Comparison of ENCODE assay signal across 8 cellular contexts in the genomic region with DNA sequence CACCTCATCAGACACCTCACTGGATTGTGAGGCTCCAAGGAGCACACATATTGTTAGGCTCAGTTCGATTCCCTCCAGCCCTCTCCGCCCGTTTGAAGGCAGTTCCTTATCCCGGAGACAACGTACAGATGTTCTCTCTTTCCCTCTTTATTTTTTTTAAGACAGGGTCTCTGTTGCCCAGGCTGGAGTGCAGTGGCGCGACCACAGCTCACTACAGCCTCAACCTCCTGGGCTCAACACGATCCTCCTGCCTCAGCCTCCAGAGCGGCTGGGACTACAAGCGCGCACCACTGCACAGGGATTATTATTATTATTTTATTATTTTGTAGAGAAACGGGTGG. TPM values are rescaled to one million over a fixed set of nuclear protein-coding genes. Genes with fewer than 3 reads are reported as not detected.
DNase-seq lines count a peak whose midpoint lies in the region; ATAC-seq, FAIRE-seq and TF ChIP-seq lines count a peak whose summit lies in the region.

No MANE protein-coding gene starts in this region.

- TF ChIP-seq POLR2A in A549 (IDR thresholded peaks at IDR 0.05; ENCODE audit: low read length) = no peak

- TF ChIP-seq RAD21 in A549 (conservative IDR thresholded peaks at IDR 0.05 in 1 of 2, IDR thresholded peaks at IDR 0.05 in 1 of 2) = no peak

- H3K4me2 ChIP-seq in A549 = peak overlapping the region; percentile 91

- H3K36me3 ChIP-seq in HUES48 (ENCODE audit: control insufficient read depth, insufficient read depth, low read length) (peaks cover 25% of the 10 kb centered on the region), brain microvascular endothelial cell (replicated peaks) (no peaks in the 10 kb centered on the region)

- DNase-seq in A549 (ENCODE audit: low read depth in 1 of 2, low spot score in 1 of 2) (no peak), brain microvascular endothelial cell (no peak), NCI-H1048 (lab: John Stamatoyannopoulos, UW) (no peak)

- H3K4me3 ChIP-seq in A549 (peak overlapping the region; percentile 62), HUES48 (ENCODE audit: low read depth, low read length) (peak overlapping the region; percentile 91), brain microvascular endothelial cell (ENCODE audit: low read depth, low read length) (peak overlapping the region; percentile 78), mononuclear cell (ENCODE audit: low read length) (peak overlapping the region; percentile 78)

- no peak for TF ChIP-seq EP300 in A549 (IDR thresholded peaks at IDR 0.05)

- H3K9me3 ChIP-seq in A549 = no peaks in the 10 kb centered on the region
- no peaks in the 10 kb centered on the region for H3K9me3 ChIP-seq in HUES48 (ENCODE audit: control insufficient read depth, insufficient read depth, low read length)
- H3K9me3 ChIP-seq in mononuclear cell (ENCODE audit: low read depth, low read length) = no peaks in the 10 kb centered on the region

- H3K27me3 ChIP-seq in HUES48 (ENCODE audit: control insufficient read depth, insufficient read depth, low read length) = no peaks in the 10 kb centered on the region
- no peaks in the 10 kb centered on the region for H3K27me3 ChIP-seq in brain microvascular endothelial cell (replicated peaks)
- no peaks in the 10 kb centered on the region for H3K27me3 ChIP-seq in mononuclear cell (ENCODE audit: insufficient read depth, low read length)

- FAIRE-seq in A549 (lab: Jason Lieb, UNC) = no peak

- H3K9ac ChIP-seq in HUES48 (ENCODE audit: low read depth, low read length) = peak overlapping the region; percentile 69

- no peak for TF ChIP-seq CTCF in A549 (IDR thresholded peaks at IDR 0.05)
- TF ChIP-seq CTCF in brain microvascular endothelial cell (IDR thresholded peaks at IDR 0.05; ENCODE audit: low read depth, low read length, missing control alignments) = no peak

- CTCF ChIA-PET in A549 (lab: Yijun Ruan, JAX) = interaction anchor here (1.0 to 7.9 kb wide), 10 partner anchors 9 to 301 kb away, joined by 3 to 66 read pairs (median 12); partner anchors contain the start of genes C1QL4, DNAJC22, PRPF40B and PRPH

- POLR2A ChIA-PET in A549 (lab: Yijun Ruan, JAX) = interaction anchor here (1.0 to 2.0 kb wide), 13 partner anchors 9 to 419 kb away, joined by 3 to 30 read pairs (median 5); partner anchors contain the start of genes C1QL4, MCRS1, SPATS2 and TMBIM6

- in situ Hi-C loops in brain microvascular endothelial cell (cut with HindIII; ENCODE audit: low pct_ligation_motif_present, low sequenced_read_pairs) = no loop called here

- ATAC-seq in A549 = peak in 1 of 2 experiments; percentile 0; a peak in 2 of 6 replicates
- ATAC-seq in HG03469 (IDR thresholded peaks at IDR 0.05; ENCODE audit: unreplicated experiment) = no peak
- no peak for ATAC-seq in GM18519 (IDR thresholded peaks at IDR 0.05; ENCODE audit: low FRiP score, unreplicated experiment)
- no peak for ATAC-seq in HG02642 (IDR thresholded peaks at IDR 0.05; ENCODE audit: poor library complexity, unreplicated experiment)

- H3K4me1 ChIP-seq in A549 (peaks cover 12% of the 10 kb centered on the region; the same call in 2 of the 3 replicates), HUES48 (ENCODE audit: control insufficient read depth, insufficient read depth, low read length) (peaks cover 11% of the 10 kb centered on the region; the same call in 1 of the 2 replicates), mononuclear cell (ENCODE audit: insufficient read depth, low read length) (peaks cover 18% of the 10 kb centered on the region)

- 24% methylated on average over 12 of the region's 12 CpGs for WGBS in A549 (ENCODE audit: missing lambda C conversion rate)

- H3K27ac ChIP-seq in A549 (peak overlapping the region; percentile 80 to 91), HUES48 (ENCODE audit: low read depth, low read length) (peak overlapping the region; percentile 78), brain microvascular endothelial cell (peak overlapping the region; percentile 49)

TF ChIP-seq in A549, 52 proteins besides CTCF, POLR2A, EP300 and RAD21:
- no peak for TF ChIP-seq TFCP2L1 (CRISPR knock-in tag; IDR thresholded peaks at IDR 0.05)
- no peak for TF ChIP-seq JUN (IDR thresholded peaks at IDR 0.05)
- TF ChIP-seq, protein P1, sequence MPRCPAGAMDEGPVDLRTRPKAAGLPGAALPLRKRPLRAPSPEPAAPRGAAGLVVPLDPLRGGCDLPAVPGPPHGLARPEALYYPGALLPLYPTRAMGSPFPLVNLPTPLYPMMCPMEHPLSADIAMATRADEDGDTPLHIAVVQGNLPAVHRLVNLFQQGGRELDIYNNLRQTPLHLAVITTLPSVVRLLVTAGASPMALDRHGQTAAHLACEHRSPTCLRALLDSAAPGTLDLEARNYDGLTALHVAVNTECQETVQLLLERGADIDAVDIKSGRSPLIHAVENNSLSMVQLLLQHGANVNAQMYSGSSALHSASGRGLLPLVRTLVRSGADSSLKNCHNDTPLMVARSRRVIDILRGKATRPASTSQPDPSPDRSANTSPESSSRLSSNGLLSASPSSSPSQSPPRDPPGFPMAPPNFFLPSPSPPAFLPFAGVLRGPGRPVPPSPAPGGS (IDR thresholded peaks at IDR 0.05) = no peak
- no peak for TF ChIP-seq ZC3H11A (IDR thresholded peaks at IDR 0.05)
- no peak for TF ChIP-seq NPAS2 (CRISPR knock-in tag; IDR thresholded peaks at IDR 0.05; ENCODE audit: borderline replicate concordance)
- TF ChIP-seq CBX8 (IDR thresholded peaks at IDR 0.05) = no peak
- no peak for TF ChIP-seq PHF8 (IDR thresholded peaks at IDR 0.05; ENCODE audit: borderline replicate concordance, low read depth)
- no peak for TF ChIP-seq GATA3 (IDR thresholded peaks at IDR 0.05; ENCODE audit: borderline replicate concordance)
- TF ChIP-seq RARB (CRISPR knock-in tag; IDR thresholded peaks at IDR 0.05) = no peak

RNA-seq across cellular contexts. Expression of gene TROAP, which starts 0.7 kb away (rescaled TPM):
- 50.0 and 56.4 TPM in 2 replicates for polyA plus RNA-seq in A549 (2011; rRNA removed)
- 108 and 115 TPM in 2 replicates for polyA plus RNA-seq in A549 (2012; cell fraction: cytosol; rRNA removed)
- 170 and 181 TPM in 2 replicates for polyA plus RNA-seq in A549 (2012; cell fraction: nucleus; rRNA removed)
- polyA plus RNA-seq in A549 (2017; fragmentation: RNase III; extraction: RNeasy Plus Mini Kit Qiagen cat#74134 plus additional on column Dnase treatment) = 49.3 to 59.3 TPM (median 55.5 TPM) in 3 replicates
- 41.0 and 46.7 TPM in 2 replicates for polyA minus RNA-seq in A549 (2011; rRNA and poly(A)+ RNA removed)
- 0.31 TPM for total RNA-seq in mononuclear cell

RNA-seq across cellular contexts. Expression of gene C1QL4, which starts 14.7 kb away (rescaled TPM):
- polyA plus RNA-seq in A549 (2011; rRNA removed) (0.99 and 1.5 TPM in 2 replicates), A549 (2017; fragmentation: RNase III; extraction: RNeasy Plus Mini Kit Qiagen cat#74134 plus additional on column Dnase treatment) (2.2 to 2.8 TPM (median 2.8 TPM) in 3 replicates)
- 3.4 and 5.1 TPM in 2 replicates for polyA plus RNA-seq in A549 (2012; cell fraction: cytosol; rRNA removed)
- 5.8 and 8.4 TPM in 2 replicates for polyA plus RNA-seq in A549 (2012; cell fraction: nucleus; rRNA removed)
- 0.66 and 0.83 TPM in 2 replicates for polyA minus RNA-seq in A549 (2011; rRNA and poly(A)+ RNA removed)
- total RNA-seq in mononuclear cell = 0.10 TPM

RNA-seq across cellular contexts. Expression of gene DNAJC22, which starts 24.4 kb away (rescaled TPM):
- polyA plus RNA-seq in A549 (2011; rRNA removed) = 35.5 and 40.5 TPM in 2 replicates
- 11.1 and 19.5 TPM in 2 replicates for polyA plus RNA-seq in A549 (2012; cell fraction: cytosol; rRNA removed)
- polyA plus RNA-seq in A549 (2012; cell fraction: nucleus; rRNA removed) = 9.9 and 10.0 TPM in 2 replicates
- 18.0 to 22.6 TPM (median 20.0 TPM) in 3 replicates for polyA plus RNA-seq in A549 (2017; fragmentation: RNase III; extraction: RNeasy Plus Mini Kit Qiagen cat#74134 plus additional on column Dnase treatment)
- 28.7 and 32.3 TPM in 2 replicates for polyA minus RNA-seq in A549 (2011; rRNA and poly(A)+ RNA removed)
- total RNA-seq in mononuclear cell = not detected

RNA-seq across cellular contexts. Expression of gene PRPH, which starts 27.4 kb away (rescaled TPM):
- 1.7 and 2.0 TPM in 2 replicates for polyA plus RNA-seq in A549 (2011; rRNA removed)
- 0.95 and 1.3 TPM in 2 replicates for polyA plus RNA-seq in A549 (2012; cell fraction: cytosol; rRNA removed)
- 0.72 and 1.3 TPM in 2 replicates for polyA plus RNA-seq in A549 (2012; cell fraction: nucleus; rRNA removed)
- 0.42 to 0.67 TPM (median 0.50 TPM) in 3 replicates for polyA plus RNA-seq in A549 (2017; fragmentation: RNase III; extraction: RNeasy Plus Mini Kit Qiagen cat#74134 plus additional on column Dnase treatment)
- 1.3 and 3.1 TPM in 2 replicates for polyA minus RNA-seq in A549 (2011; rRNA and poly(A)+ RNA removed)
- total RNA-seq in mononuclear cell = not detected

RNA-seq across cellular contexts. Expression of gene SPATS2, which starts 44.9 kb away (rescaled TPM):
- 154 and 175 TPM in 2 replicates for polyA plus RNA-seq in A549 (2011; rRNA removed)
- 35.2 and 38.6 TPM in 2 replicates for polyA plus RNA-seq in A549 (2012; cell fraction: cytosol; rRNA removed)
- polyA plus RNA-seq in A549 (2012; cell fraction: nucleus; rRNA removed) = 27.6 and 38.4 TPM in 2 replicates
- polyA plus RNA-seq in A549 (2017; fragmentation: RNase III; extraction: RNeasy Plus Mini Kit Qiagen cat#74134 plus additional on column Dnase treatment) = 34.6 to 37.7 TPM (median 34.9 TPM) in 3 replicates
- polyA minus RNA-seq in A549 (2011; rRNA and poly(A)+ RNA removed) = 90.6 and 109 TPM in 2 replicates
- total RNA-seq in mononuclear cell = 5.2 TPM
